Comparison of ENCODE assay signal across 8 cellular contexts in the genomic region with DNA sequence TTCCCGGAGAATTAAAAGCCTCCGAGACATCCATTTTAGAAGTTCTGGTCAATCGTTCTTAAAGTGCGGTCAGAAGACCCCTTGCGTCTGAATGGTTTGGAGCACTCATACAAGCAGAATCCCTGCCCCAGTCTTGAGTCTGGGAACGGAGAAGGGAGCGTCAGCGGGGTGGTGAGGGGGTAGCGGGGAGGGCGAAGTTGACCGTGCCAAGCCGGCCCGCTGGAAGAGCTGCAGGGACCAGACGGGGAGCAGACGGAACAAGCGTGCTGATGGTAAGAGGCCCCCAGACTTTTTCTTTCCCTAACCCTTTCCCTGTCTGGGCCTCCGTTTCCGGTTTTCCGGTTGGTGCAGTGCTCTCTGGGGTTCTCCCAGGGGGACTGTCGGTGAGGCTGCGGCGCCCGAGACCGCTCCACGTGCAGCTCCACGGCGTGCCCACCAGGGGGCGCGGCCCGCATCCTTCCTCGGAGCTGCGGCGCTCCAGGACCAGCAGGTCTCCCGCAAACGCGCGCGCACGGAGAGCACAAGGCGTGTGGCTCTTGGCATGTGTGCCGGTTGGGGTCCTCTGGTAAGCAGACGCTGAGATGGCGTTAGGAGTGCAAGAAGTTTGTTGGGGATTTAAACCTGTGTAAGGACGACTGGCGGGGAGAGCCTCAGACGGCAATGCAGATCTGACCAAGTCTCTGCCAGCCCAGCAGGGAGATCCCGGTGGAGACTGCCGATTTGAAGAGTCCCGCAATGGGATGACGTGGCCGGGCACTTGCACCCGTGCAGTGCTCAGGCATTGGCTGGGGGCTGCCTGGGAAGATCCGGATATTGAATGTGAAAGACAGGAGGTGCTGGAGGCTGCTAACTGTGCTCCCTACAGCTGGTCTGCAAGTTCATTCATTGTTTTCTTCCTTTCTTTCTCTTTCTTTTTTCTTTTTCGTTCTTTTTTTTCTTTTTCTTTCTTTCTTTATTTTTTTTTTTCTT. TPM values are rescaled to one million over a fixed set of nuclear protein-coding genes. Genes with fewer than 3 reads are reported as not detected.
DNase-seq lines count a peak whose midpoint lies in the region; ATAC-seq and TF ChIP-seq lines count a peak whose summit lies in the region.

No MANE protein-coding gene starts in this region.

- H3K36me3 ChIP-seq in OCI-LY3 (replicated peaks; ENCODE audit: low read depth, low read length) (no peaks in the 10 kb centered on the region), esophagus squamous epithelium (no peaks in the 10 kb centered on the region), muscle layer of duodenum (ENCODE audit: control insufficient read depth in 1 of 2, insufficient read depth in 2 of 2, low read length in 2 of 2) (no peaks in the 10 kb centered on the region)

- WGBS in esophagus squamous epithelium, 2 donors = 0 to 6% methylated on average over 20 to 31 of the region's 54 CpGs

- H3K27me3 ChIP-seq in HL-60 (ENCODE audit: insufficient read depth, poor library complexity, severe bottlenecking) (peaks cover 9% of the 10 kb centered on the region), OCI-LY3 (ENCODE audit: low read depth, low read length) (peaks cover 66% of the 10 kb centered on the region), esophagus squamous epithelium (peaks cover 0 to 71% (median 0%) of the 10 kb centered on the region in 4 donors), muscle layer of duodenum (ENCODE audit: low read depth, low read length) (peaks cover 10% of the 10 kb centered on the region)

- TF ChIP-seq CTCF in GM10266 (IDR thresholded peaks at IDR 0.05; ENCODE audit: control insufficient read depth, insufficient read depth, low read depth, missing control alignments) = peak; percentile 98
- TF ChIP-seq CTCF in HL-60 (IDR thresholded peaks at IDR 0.05; ENCODE audit: insufficient read depth, low read length) = peak; percentile 80
- TF ChIP-seq CTCF in OCI-LY3 (IDR thresholded peaks at IDR 0.05; ENCODE audit: low read depth, low read length) = peak; percentile 92
- peak; percentile 90 to 97 (median 96) for TF ChIP-seq CTCF in esophagus squamous epithelium (IDR thresholded peaks at IDR 0.05)

- peaks cover 9% of the 10 kb centered on the region; the same call in 1 of the 2 replicates for H3K4me1 ChIP-seq in OCI-LY3 (ENCODE audit: low read length)
- peaks cover 12 to 17% (median 14%) of the 10 kb centered on the region in 3 donors for H3K4me1 ChIP-seq in esophagus squamous epithelium
- peaks cover 4 to 5% of the 10 kb centered on the region in 2 donors for H3K4me1 ChIP-seq in muscle layer of duodenum (ENCODE audit: control insufficient read depth in 1 of 2, insufficient read depth in 2 of 2, low read length in 2 of 2)

- no peaks in the 10 kb centered on the region for H3K9me3 Mint-ChIP-seq in activated T-cell treated with anti-CD3 and anti-CD28 coated beads, Interleukin-2, amount 50 U/mL, for 24 hours

- peak overlapping the region; percentile 7 for H3K4me3 ChIP-seq in HL-60 (replicated peaks; ENCODE audit: insufficient read depth, low read length)
- H3K4me3 ChIP-seq in OCI-LY3 (ENCODE audit: low read length) = peak overlapping the region; percentile 73
- peak overlapping the region; percentile 13 to 64 (median 42) for H3K4me3 ChIP-seq in esophagus squamous epithelium
- H3K4me3 ChIP-seq in muscle layer of duodenum (ENCODE audit: low read depth in 1 of 2, low read length in 2 of 2) = peak overlapping the region; percentile 63 to 65

- peak overlapping the region; percentile 67 for H3K4me3 Mint-ChIP-seq in activated T-cell treated with anti-CD3 and anti-CD28 coated beads, Interleukin-2, amount 50 U/mL, for 24 hours

- no peaks in the 10 kb centered on the region for H3K79me2 ChIP-seq in OCI-LY3 (ENCODE audit: low read length)

- TF ChIP-seq POLR2A in esophagus squamous epithelium (IDR thresholded peaks at IDR 0.05) = no peak

- H3K27ac Mint-ChIP-seq in activated T-cell treated with anti-CD3 and anti-CD28 coated beads, Interleukin-2, amount 50 U/mL, for 24 hours = no peak overlapping the region

- H3K9ac ChIP-seq in OCI-LY3 (ENCODE audit: low read length) = peak overlapping the region; percentile 8; the same call in 1 of the 2 replicates

- no peaks in the 10 kb centered on the region; the same call in 1 of the 2 replicates for H4K20me1 ChIP-seq in OCI-LY3 (ENCODE audit: insufficient read depth, low read length)

- peaks cover 17% of the 10 kb centered on the region for H3K4me1 Mint-ChIP-seq in activated T-cell treated with anti-CD3 and anti-CD28 coated beads, Interleukin-2, amount 50 U/mL, for 24 hours (ENCODE audit: low read depth)

- H3K9me3 ChIP-seq in OCI-LY3 (ENCODE audit: insufficient read depth, low read length) (no peaks in the 10 kb centered on the region), esophagus squamous epithelium (no peaks in the 10 kb centered on the region), muscle layer of duodenum (ENCODE audit: control insufficient read depth in 1 of 2, low read length in 2 of 2) (no peaks in the 10 kb centered on the region)

- peak; percentile 79 for DNase-seq in GM10266 (ENCODE audit: extremely low spot score)
- peak; percentile 47 to 61 for DNase-seq in HL-60 (ENCODE audit: low read depth in 1 of 2, low spot score in 1 of 2)
- DNase-seq in activated T-cell treated with anti-CD3 and anti-CD28 coated beads, Interleukin-2, amount 50 U/mL, for 24 hours = peak; percentile 87
- DNase-seq in esophagus squamous epithelium (lab: John Stamatoyannopoulos, UW) = no peak
- peak; percentile 83 for DNase-seq in stimulated activated CD8-positive, alpha-beta memory T cell treated with anti-CD3 and anti-CD28 coated beads, Interleukin-4, amount 100 ng/mL, for 48 hours

- H3K4me2 ChIP-seq in OCI-LY3 (ENCODE audit: low read length) = peak overlapping the region; percentile 89

- H3K27me3 Mint-ChIP-seq in activated T-cell treated with anti-CD3 and anti-CD28 coated beads, Interleukin-2, amount 50 U/mL, for 24 hours = peaks cover 57% of the 10 kb centered on the region

- intact Hi-C loops in esophagus squamous epithelium (cut with DNase I) = loop anchor here (2.0 to 10.0 kb wide), 2 partner anchors 115 to 245 kb away; no protein-coding TSS in a partner anchor

- H2AFZ ChIP-seq in OCI-LY3 (ENCODE audit: low read depth, low read length) = peak overlapping the region; percentile 61; the same call in 1 of the 2 replicates

- H3K27ac ChIP-seq in HL-60 (replicated peaks) (no peak overlapping the region), OCI-LY3 (ENCODE audit: low read length) (no peak overlapping the region), esophagus squamous epithelium (no peak overlapping the region), muscle layer of duodenum (ENCODE audit: low read length) (no peak overlapping the region)

- ATAC-seq in GM21447 (IDR thresholded peaks at IDR 0.05; ENCODE audit: unreplicated experiment) = no peak

- no peaks in the 10 kb centered on the region for H3K36me3 Mint-ChIP-seq in activated T-cell treated with anti-CD3 and anti-CD28 coated beads, Interleukin-2, amount 50 U/mL, for 24 hours (ENCODE audit: low read depth)

RNA-seq across cellular contexts. Expression of a gene that starts 19.2 kb away (rescaled TPM):
- 1 to 10 TPM in 1 of 4 donors, under 1 TPM in 2, not detected in 1; 0.19 to 2.3 (median 0.22) TPM for total RNA-seq in esophagus squamous epithelium

Comparison
In these comparisons a context has a peak if more than half of its experiments do, and no peak if none do; other contexts are left out.
1. H3K4me3 ChIP-seq: peak in every context shown above with its lines; median percentile 73 in OCI-LY3; 64 in muscle layer of duodenum; 42 in esophagus squamous epithelium; 7 in HL-60.